In the genomic region with DNA sequence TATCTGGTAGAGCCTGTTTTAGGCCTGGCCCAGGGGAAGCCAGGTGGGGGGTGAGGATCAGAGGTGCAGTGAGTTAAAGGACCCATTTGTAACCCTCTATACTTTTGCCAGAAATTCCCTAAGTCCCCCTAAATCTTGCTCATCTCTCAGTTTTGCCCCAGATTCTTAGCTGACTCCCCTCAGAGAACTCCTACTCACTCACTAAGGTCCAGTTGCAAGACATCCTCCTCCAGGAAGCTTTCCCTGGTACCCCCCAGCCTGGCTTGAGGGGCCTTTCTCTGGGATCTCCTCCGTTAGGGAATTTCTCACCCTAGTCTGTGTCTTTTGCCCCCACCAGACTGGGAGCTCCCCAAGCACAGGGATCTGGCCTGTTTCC, we compare ENCODE assay signal across 13 cellular contexts. TPM values are rescaled to one million over a fixed set of nuclear protein-coding genes. Genes with fewer than 3 reads are reported as not detected.
DNase-seq lines count a peak whose midpoint lies in the region; ATAC-seq, FAIRE-seq and TF ChIP-seq lines count a peak whose summit lies in the region.
"Had no signal": no experiment of that assay in that cellular context is flagged by ENCODE, and none has a peak within 500 bp of the region (broad histone marks: within the 10 kb centered on the region; RNA-seq: fewer than 3 reads in every experiment).

No MANE protein-coding gene starts in this region.

- CTCF ChIA-PET in CD8-positive, alpha-beta T cell (lab: Charles Lee), result no interaction called here
- CTCF ChIA-PET in HEK293 (lab: Yijun Ruan, JAX), result interaction anchor here (0.6 kb wide), 1 partner anchor 36 kb away, joined by 3 read pairs; no protein-coding TSS in a partner anchor
- CTCF ChIA-PET in endothelial cell of umbilical vein (lab: Charles Lee), result interaction anchor here (1.3 kb wide), 1 partner anchor 44 kb away, joined by 4 read pairs; no protein-coding TSS in a partner anchor

- H3K36me3 ChIP-seq in CD8-positive, alpha-beta T cell (ENCODE audit: insufficient read depth, low read length), result no peaks in the 10 kb centered on the region
- H3K36me3 ChIP-seq in HEK293 (ENCODE audit: control insufficient read depth in 2 of 2, insufficient read depth in 1 of 2, low read length in 2 of 2) (no peaks in the 10 kb centered on the region), endothelial cell of umbilical vein (ENCODE audit: control insufficient read depth in 2 of 2, extremely low read depth in 1 of 2, insufficient read depth in 2 of 2, low read length in 2 of 2) (no peaks in the 10 kb centered on the region), sigmoid colon (no peaks in the 10 kb centered on the region)
- H3K36me3 ChIP-seq: cardiac muscle cell had no signal

- peak overlapping the region; percentile 57 for H3K27ac Mint-ChIP-seq in CD8-positive, alpha-beta T cell
- no peak overlapping the region for H3K27ac Mint-ChIP-seq in activated T-helper 17 cell treated with anti-CD3 and anti-CD28 coated beads, Interleukin-2, amount 50 U/mL, for 72 hours
- H3K27ac Mint-ChIP-seq in naive thymus-derived CD8-positive, alpha-beta T cell, result peak overlapping the region in 4 of 10 donors; percentile 15 to 92 (median 72)
- H3K27ac Mint-ChIP-seq: memory B cell had no signal

- H3K27me3 ChIP-seq in CD8-positive, alpha-beta T cell (ENCODE audit: insufficient read depth, low read length), result no peaks in the 10 kb centered on the region
- H3K27me3 ChIP-seq in endothelial cell of umbilical vein (ENCODE audit: control insufficient read depth in 2 of 2, insufficient read depth in 2 of 2, low read length in 2 of 2) (no peaks in the 10 kb centered on the region), sigmoid colon (no peaks in the 10 kb centered on the region)
- H3K27me3 ChIP-seq: cardiac muscle cell had no signal

- no peaks in the 10 kb centered on the region for H3K27me3 Mint-ChIP-seq in CD8-positive, alpha-beta T cell (ENCODE audit: low read depth)
- H3K27me3 Mint-ChIP-seq in activated T-helper 17 cell treated with anti-CD3 and anti-CD28 coated beads, Interleukin-2, amount 50 U/mL, for 72 hours, result no peaks in the 10 kb centered on the region
- H3K27me3 Mint-ChIP-seq in naive thymus-derived CD8-positive, alpha-beta T cell, result no peaks in the 10 kb centered on the region

- ATAC-seq in CD8-positive, alpha-beta T cell, result no peak
- ATAC-seq in activated T-helper 17 cell treated with anti-CD3 and anti-CD28 coated beads, Interleukin-2, amount 50 U/mL, for 72 hours (replicated peaks), result no peak
- ATAC-seq in naive thymus-derived CD8-positive, alpha-beta T cell, result no peak
- ATAC-seq: HCT116 had no signal

- H3K27ac ChIP-seq in CD8-positive, alpha-beta T cell (ENCODE audit: low read depth, low read length), result no peak overlapping the region
- no peak overlapping the region for H3K27ac ChIP-seq in HEK293 (ENCODE audit: extremely low read depth, low read depth, low read length)
- no peak overlapping the region for H3K27ac ChIP-seq in endothelial cell of umbilical vein (ENCODE audit: insufficient read depth, low read depth, low read length)
- peak overlapping the region in 3 of 4 donors; percentile 18 to 26 (median 23) for H3K27ac ChIP-seq in sigmoid colon
- H3K27ac ChIP-seq: cardiac muscle cell had no signal

- no peak overlapping the region for H3K9ac ChIP-seq in endothelial cell of umbilical vein (replicated peaks; ENCODE audit: extremely low read depth, insufficient read depth, low read length)

- no peaks in the 10 kb centered on the region for H4K20me1 ChIP-seq in endothelial cell of umbilical vein (replicated peaks; ENCODE audit: control insufficient read depth, extremely low read depth, insufficient read depth, low read length)

- no peak overlapping the region for H3K4me3 Mint-ChIP-seq in CD8-positive, alpha-beta T cell
- H3K4me3 Mint-ChIP-seq in activated T-helper 17 cell treated with anti-CD3 and anti-CD28 coated beads, Interleukin-2, amount 50 U/mL, for 72 hours, result no peak overlapping the region
- peak overlapping the region in 4 of 10 donors; percentile 6 to 65 (median 46) for H3K4me3 Mint-ChIP-seq in naive thymus-derived CD8-positive, alpha-beta T cell
- H3K4me3 Mint-ChIP-seq: memory B cell had no signal

- WGBS in sigmoid colon, 2 donors, result 85 to 95% methylated on average over 1 of the region's 1 CpG

- no peaks in the 10 kb centered on the region for H3K36me3 Mint-ChIP-seq in CD8-positive, alpha-beta T cell
- H3K36me3 Mint-ChIP-seq in activated T-helper 17 cell treated with anti-CD3 and anti-CD28 coated beads, Interleukin-2, amount 50 U/mL, for 72 hours (ENCODE audit: low read depth), result no peaks in the 10 kb centered on the region
- H3K36me3 Mint-ChIP-seq in naive thymus-derived CD8-positive, alpha-beta T cell, result peaks cover 0 to under 1% (median 0%) of the 10 kb centered on the region in 3 donors
- H3K36me3 Mint-ChIP-seq: memory B cell had no signal

- FAIRE-seq in endothelial cell of umbilical vein (lab: Jason Lieb, UNC), result no peak

- dilution Hi-C loops in endothelial cell of umbilical vein (cut with MboI; ENCODE audit: extremely low pct_ligation_motif_present, low sequenced_read_pairs), result no loop called here

- H3K9me1 ChIP-seq in endothelial cell of umbilical vein (replicated peaks; ENCODE audit: control insufficient read depth, extremely low read depth, insufficient read depth, low read length), result no peaks in the 10 kb centered on the region

- DNase-seq in CD8-positive, alpha-beta T cell, result no peak
- no peak for DNase-seq in endothelial cell of umbilical vein (ENCODE audit: low read depth, low spot score)
- no peak for DNase-seq in sigmoid colon
- no peak for DNase-seq in NCI-H146 (lab: John Stamatoyannopoulos, UW)
- no peak for DNase-seq in naive thymus-derived CD8-positive, alpha-beta T cell
- no peak for DNase-seq in C1 segment of cervical spinal cord (lab: John Stamatoyannopoulos, UW)
- DNase-seq: NCI-H774 had no signal

- H3K4me2 ChIP-seq in endothelial cell of umbilical vein (ENCODE audit: insufficient read depth, low read length), result no peak overlapping the region

- peaks cover 8% of the 10 kb centered on the region for H3K4me1 ChIP-seq in CD8-positive, alpha-beta T cell (ENCODE audit: insufficient read depth, low read length)
- H3K4me1 ChIP-seq in HEK293 (ENCODE audit: control insufficient read depth, insufficient read depth, low read length) (peaks cover 7% of the 10 kb centered on the region), endothelial cell of umbilical vein (ENCODE audit: control insufficient read depth, extremely low read depth, insufficient read depth, low read length) (no peaks in the 10 kb centered on the region), sigmoid colon (peaks cover 0 to 8% (median 7%) of the 10 kb centered on the region in 4 donors)

- POLR2A ChIA-PET in CD8-positive, alpha-beta T cell (lab: Charles Lee), result no interaction called here
- POLR2A ChIA-PET in HEK293 (lab: Yijun Ruan, JAX) (no interaction called here), endothelial cell of umbilical vein (lab: Charles Lee) (no interaction called here)
- POLR2A ChIA-PET in naive thymus-derived CD8-positive, alpha-beta T cell (lab: Charles Lee), result interaction anchor here (0.7 kb wide), 1 partner anchor 46 kb away, joined by 3 read pairs; no protein-coding TSS in a partner anchor

- H3K4me1 Mint-ChIP-seq in CD8-positive, alpha-beta T cell (ENCODE audit: low read depth), result peaks cover 5% of the 10 kb centered on the region
- H3K4me1 Mint-ChIP-seq in activated T-helper 17 cell treated with anti-CD3 and anti-CD28 coated beads, Interleukin-2, amount 50 U/mL, for 72 hours, result no peaks in the 10 kb centered on the region
- H3K4me1 Mint-ChIP-seq in naive thymus-derived CD8-positive, alpha-beta T cell, result peaks cover 4 to 7% (median 5%) of the 10 kb centered on the region in 4 donors
- H3K4me1 Mint-ChIP-seq: memory B cell had no signal

- no peak overlapping the region for H3K4me3 ChIP-seq in CD8-positive, alpha-beta T cell (ENCODE audit: low read depth, low read length)
- H3K4me3 ChIP-seq in HEK293 (ENCODE audit: low read depth, low read length) (no peak overlapping the region), endothelial cell of umbilical vein (replicated peaks in 1 of 3; ENCODE audit: insufficient read depth in 1 of 3, low read depth in 1 of 3, low read length in 3 of 3) (no peak overlapping the region), sigmoid colon (no peak overlapping the region)
- H3K4me3 ChIP-seq: cardiac muscle cell had no signal

- no peak for TF ChIP-seq CTCF in CD8-positive, alpha-beta T cell (IDR thresholded peaks at IDR 0.05)
- TF ChIP-seq CTCF in HEK293 (tag by site-specific recombination; IDR thresholded peaks at IDR 0.05) (no peak), endothelial cell of umbilical vein (IDR thresholded peaks at IDR 0.05; ENCODE audit: extremely low read depth in 1 of 2, insufficient read depth in 1 of 2, low read depth in 1 of 2, low read length in 2 of 2) (no peak), sigmoid colon (IDR thresholded peaks at IDR 0.05) (no peak)

- H3K79me2 ChIP-seq in endothelial cell of umbilical vein (ENCODE audit: control insufficient read depth, insufficient read depth, low read length), result no peaks in the 10 kb centered on the region

- no peaks in the 10 kb centered on the region for H3K9me3 ChIP-seq in CD8-positive, alpha-beta T cell (ENCODE audit: low read length)
- H3K9me3 ChIP-seq in HEK293 (ENCODE audit: control insufficient read depth, insufficient read depth, low read depth, low read length) (no peaks in the 10 kb centered on the region), endothelial cell of umbilical vein (replicated peaks; ENCODE audit: control insufficient read depth, insufficient read depth, low read length) (no peaks in the 10 kb centered on the region), sigmoid colon (no peaks in the 10 kb centered on the region)

- no peaks in the 10 kb centered on the region for H3K9me3 Mint-ChIP-seq in CD8-positive, alpha-beta T cell
- no peaks in the 10 kb centered on the region for H3K9me3 Mint-ChIP-seq in activated T-helper 17 cell treated with anti-CD3 and anti-CD28 coated beads, Interleukin-2, amount 50 U/mL, for 72 hours
- H3K9me3 Mint-ChIP-seq in naive thymus-derived CD8-positive, alpha-beta T cell, result peaks cover 0 to 2% (median 0%) of the 10 kb centered on the region in 9 donors
- H3K9me3 Mint-ChIP-seq: memory B cell had no signal

- no peak for TF ChIP-seq POLR2A in endothelial cell of umbilical vein (IDR thresholded peaks at IDR 0.05; ENCODE audit: low read depth, low read length)
- TF ChIP-seq POLR2A in sigmoid colon (IDR thresholded peaks at IDR 0.05), result no peak

- peak overlapping the region; percentile 28 for H2AFZ ChIP-seq in endothelial cell of umbilical vein (ENCODE audit: low read depth, low read length)

- intact Hi-C loops in CD8-positive, alpha-beta T cell (cut with DNase I, micrococcal nuclease), result no loop called here
- intact Hi-C loops in endothelial cell of umbilical vein (cut with micrococcal nuclease), result no loop called here
- intact Hi-C loops in sigmoid colon (cut with DNase I), result no loop called here

- no peak for TF ChIP-seq EP300 in sigmoid colon (IDR thresholded peaks at IDR 0.05)

- no TSS peak for BruUV-seq in endothelial cell of umbilical vein (replicated peaks; lab: Mats Ljungman, UMichigan)

RNA-seq across cellular contexts. Expression of a gene that starts 1.9 kb away (rescaled TPM):
- under 1 TPM; 0.28 to 0.98 TPM for total RNA-seq in CD8-positive, alpha-beta T cell
- not detected in 2 replicates for total RNA-seq in endothelial cell of umbilical vein
- 0.03 TPM in 1 of 2 replicates, not detected in the other for polyA plus RNA-seq in endothelial cell of umbilical vein
- not detected in 2 replicates for polyA plus RNA-seq in endothelial cell of umbilical vein (2011; cell fraction: cytosol; rRNA removed)
- polyA plus RNA-seq in endothelial cell of umbilical vein (2011; cell fraction: nucleus; rRNA removed), result not detected in 2 replicates
- polyA plus RNA-seq in endothelial cell of umbilical vein (2012), result not detected in 2 replicates
- polyA minus RNA-seq in endothelial cell of umbilical vein, result not detected in 2 replicates
- not detected for polyA minus RNA-seq in endothelial cell of umbilical vein (2011; cell fraction: cytosol; rRNA and poly(A)+ RNA removed)
- polyA minus RNA-seq in endothelial cell of umbilical vein (2011; cell fraction: nucleus; rRNA and poly(A)+ RNA removed), result not detected in 2 replicates
- under 1 TPM in 1 of 4 donors, not detected in 3; 0.83 TPM for total RNA-seq in sigmoid colon
- polyA plus RNA-seq in sigmoid colon, result 1 to 10 TPM in 1 of 3 donors, under 1 TPM in 1, not detected in 1; 0.36 to 1.2 TPM
- under 1 TPM; 0.32 to 0.45 TPM for total RNA-seq in activated T-helper 17 cell treated with anti-CD3 and anti-CD28 coated beads, Interleukin-2, amount 50 U/mL, for 72 hours
- 1 to 10 TPM; 3.5 to 4.8 TPM for total RNA-seq in naive thymus-derived CD8-positive, alpha-beta T cell
- polyA plus RNA-seq in naive thymus-derived CD8-positive, alpha-beta T cell, result 1 to 10 TPM in 1 of 3 donors, under 1 TPM in 2; 0.17 to 1.2 (median 0.40) TPM
- total RNA-seq: pulmonary artery endothelial cell had no signal
- polyA plus RNA-seq: cardiac muscle cell had no signal

RNA-seq across cellular contexts. Expression of a gene that starts 5.6 kb away (rescaled TPM):
- 10 to 100 TPM; 26.9 to 30.2 TPM for total RNA-seq in CD8-positive, alpha-beta T cell
- total RNA-seq in endothelial cell of umbilical vein, result 108 TPM in 2 replicates
- 113 and 114 TPM in 2 replicates for polyA plus RNA-seq in endothelial cell of umbilical vein
- polyA plus RNA-seq in endothelial cell of umbilical vein (2011; cell fraction: cytosol; rRNA removed), result 80.4 and 101 TPM in 2 replicates
- polyA plus RNA-seq in endothelial cell of umbilical vein (2011; cell fraction: nucleus; rRNA removed), result 97.8 TPM in 2 replicates
- 75.0 and 114 TPM in 2 replicates for polyA plus RNA-seq in endothelial cell of umbilical vein (2012)
- 104 and 122 TPM in 2 replicates for polyA minus RNA-seq in endothelial cell of umbilical vein
- 80.2 TPM for polyA minus RNA-seq in endothelial cell of umbilical vein (2011; cell fraction: cytosol; rRNA and poly(A)+ RNA removed)
- polyA minus RNA-seq in endothelial cell of umbilical vein (2011; cell fraction: nucleus; rRNA and poly(A)+ RNA removed), result 45.7 and 60.4 TPM in 2 replicates
- total RNA-seq in sigmoid colon, result 10 to 100 TPM; 48.5 to 81.1 (median 52.0) TPM
- polyA plus RNA-seq in sigmoid colon, result 10 to 100 TPM; 33.0 to 77.4 (median 40.9) TPM
- total RNA-seq in activated T-helper 17 cell treated with anti-CD3 and anti-CD28 coated beads, Interleukin-2, amount 50 U/mL, for 72 hours, result 10 to 100 TPM; 77.5 to 87.0 TPM
- total RNA-seq in naive thymus-derived CD8-positive, alpha-beta T cell, result 10 to 100 TPM; 56.1 to 57.8 TPM
- polyA plus RNA-seq in naive thymus-derived CD8-positive, alpha-beta T cell, result 1 to 10 TPM; 4.5 to 6.5 (median 4.9) TPM

RNA-seq across cellular contexts. Expression of a gene that starts 51.9 kb away (rescaled TPM):
- total RNA-seq in CD8-positive, alpha-beta T cell, result 10 to 100 TPM; 10.8 to 11.4 TPM
- total RNA-seq in endothelial cell of umbilical vein (14.0 and 15.3 TPM in 2 replicates), sigmoid colon (10 to 100 TPM; 21.0 to 32.9 (median 23.1) TPM)
- polyA plus RNA-seq in endothelial cell of umbilical vein (12.3 and 14.5 TPM in 2 replicates), sigmoid colon (10 to 100 TPM in 2 of 3 donors, 1 to 10 TPM in 1; 7.4 to 17.4 (median 16.3) TPM)
- 10.7 and 12.5 TPM in 2 replicates for polyA plus RNA-seq in endothelial cell of umbilical vein (2011; cell fraction: cytosol; rRNA removed)
- 15.1 and 15.3 TPM in 2 replicates for polyA plus RNA-seq in endothelial cell of umbilical vein (2011; cell fraction: nucleus; rRNA removed)
- 7.9 and 13.3 TPM in 2 replicates for polyA plus RNA-seq in endothelial cell of umbilical vein (2012)
- 6.8 and 11.8 TPM in 2 replicates for polyA minus RNA-seq in endothelial cell of umbilical vein
- polyA minus RNA-seq in endothelial cell of umbilical vein (2011; cell fraction: cytosol; rRNA and poly(A)+ RNA removed), result not detected
- 3.1 and 4.6 TPM in 2 replicates for polyA minus RNA-seq in endothelial cell of umbilical vein (2011; cell fraction: nucleus; rRNA and poly(A)+ RNA removed)
- total RNA-seq in activated T-helper 17 cell treated with anti-CD3 and anti-CD28 coated beads, Interleukin-2, amount 50 U/mL, for 72 hours, result 10 to 100 TPM; 15.5 to 19.1 TPM
- 10 to 100 TPM; 23.0 to 28.8 TPM for total RNA-seq in naive thymus-derived CD8-positive, alpha-beta T cell
- 1 to 10 TPM; 5.4 to 7.5 (median 7.0) TPM for polyA plus RNA-seq in naive thymus-derived CD8-positive, alpha-beta T cell

RNA-seq across cellular contexts. Expression of a gene that starts 56.9 kb away (rescaled TPM):
- total RNA-seq in CD8-positive, alpha-beta T cell, result 10 to 100 TPM; 41.9 to 42.1 TPM
- 55.8 and 62.9 TPM in 2 replicates for total RNA-seq in endothelial cell of umbilical vein
- 28.3 and 31.7 TPM in 2 replicates for polyA plus RNA-seq in endothelial cell of umbilical vein
- 35.2 and 36.0 TPM in 2 replicates for polyA plus RNA-seq in endothelial cell of umbilical vein (2011; cell fraction: cytosol; rRNA removed)
- polyA plus RNA-seq in endothelial cell of umbilical vein (2011; cell fraction: nucleus; rRNA removed), result 89.2 and 105 TPM in 2 replicates
- polyA plus RNA-seq in endothelial cell of umbilical vein (2012), result 40.9 and 52.4 TPM in 2 replicates
- 43.3 and 48.4 TPM in 2 replicates for polyA minus RNA-seq in endothelial cell of umbilical vein
- 25.2 TPM for polyA minus RNA-seq in endothelial cell of umbilical vein (2011; cell fraction: cytosol; rRNA and poly(A)+ RNA removed)
- 32.5 and 39.6 TPM in 2 replicates for polyA minus RNA-seq in endothelial cell of umbilical vein (2011; cell fraction: nucleus; rRNA and poly(A)+ RNA removed)
- total RNA-seq in sigmoid colon, result 10 to 100 TPM; 17.8 to 45.4 (median 22.4) TPM
- polyA plus RNA-seq in sigmoid colon, result 10 to 100 TPM; 18.0 to 43.5 (median 30.1) TPM
- 10 to 100 TPM; 55.6 to 56.1 TPM for total RNA-seq in activated T-helper 17 cell treated with anti-CD3 and anti-CD28 coated beads, Interleukin-2, amount 50 U/mL, for 72 hours
- total RNA-seq in naive thymus-derived CD8-positive, alpha-beta T cell, result 10 to 100 TPM; 39.8 to 43.2 TPM
- polyA plus RNA-seq in naive thymus-derived CD8-positive, alpha-beta T cell, result 10 to 100 TPM in 2 of 3 donors, 1 to 10 TPM in 1; 7.5 to 19.2 (median 13.1) TPM

Comparison
In these comparisons a context has a peak if more than half of its experiments do, and no peak if none do; other contexts are left out.
1. H3K27ac ChIP-seq: peak in sigmoid colon (3 of 4); none in CD8-positive, alpha-beta T cell (single experiment), HEK293 (single experiment) and endothelial cell of umbilical vein (single experiment).